In the genomic region with DNA sequence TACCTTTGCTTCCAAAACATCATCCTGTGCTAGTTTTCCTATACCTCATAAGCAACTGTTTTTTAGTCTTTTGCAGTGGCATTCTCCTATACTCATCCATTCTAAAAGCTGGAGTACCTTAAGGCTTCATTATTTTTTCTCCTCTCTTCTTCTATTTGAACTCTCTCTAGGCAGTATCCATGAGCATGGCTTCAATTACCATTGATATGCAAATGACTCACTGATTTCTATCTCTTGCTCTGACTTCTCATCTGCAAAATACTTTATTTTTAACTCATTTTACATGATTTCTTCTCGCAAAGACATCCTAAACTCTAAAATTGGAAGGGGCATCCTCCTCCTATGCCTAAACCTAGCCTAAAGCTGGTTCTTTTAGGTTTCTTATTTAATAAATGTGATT, we compare ENCODE assay signal across 28 cellular contexts.
"Had no signal": no experiment of that assay in that cellular context is flagged by ENCODE, and none has a peak within 500 bp of the region (broad histone marks: within the 10 kb centered on the region; RNA-seq: fewer than 3 reads in every experiment).

No MANE protein-coding gene starts in this region.

- H3K4me3 ChIP-seq: ascending aorta, breast epithelium, cardiac muscle cell, colonic mucosa, esophagus squamous epithelium, gastroesophageal sphincter had no signal

- FAIRE-seq: endometrium, endothelial cell of umbilical vein had no signal

- H3K36me3 ChIP-seq: ascending aorta, breast epithelium, cardiac muscle cell, colonic mucosa, esophagus squamous epithelium, gastroesophageal sphincter had no signal

- H3K4me1 ChIP-seq: ascending aorta, breast epithelium, colonic mucosa, esophagus squamous epithelium, gastroesophageal sphincter had no signal

- H3K27ac ChIP-seq: ascending aorta, breast epithelium, cardiac muscle cell, colonic mucosa, epithelial cell of prostate, esophagus squamous epithelium, gastroesophageal sphincter had no signal

- DNase-seq: activated CD4-positive, alpha-beta T cell treated with anti-CD3 and anti-CD28 coated beads for 1 hour; activated CD4-positive, alpha-beta T cell treated with anti-CD3 and anti-CD28 coated beads for 4 hours; activated CD4-positive, alpha-beta T cell treated with anti-CD3 and anti-CD28 coated beads, Interleukin-2, amount 50 U/mL, for 1 hour; activated CD4-positive, alpha-beta T cell treated with anti-CD3 and anti-CD28 coated beads, Interleukin-2, amount 50 U/mL, for 48 hours; activated CD8-positive, alpha-beta memory T cell treated with anti-CD3 and anti-CD28 coated beads for 24 hours; activated CD8-positive, alpha-beta T cell treated with anti-CD3 and anti-CD28 coated beads for 36 hours; activated effector memory CD4-positive, alpha-beta T cell treated with Interleukin-2 at 50 U/mL for 16 hours; activated gamma-delta T cell treated with Interleukin-2 at 50 U/mL for 16 hours; activated naive CD4-positive, alpha-beta T cell treated with Interleukin-2 at 50 U/mL for 16 hours; activated naive CD8-positive, alpha-beta T cell treated with anti-CD3 and anti-CD28 coated beads for 36 hours; activated naive CD8-positive, alpha-beta T cell treated with anti-CD3 and anti-CD28 coated beads, Interleukin-2, amount 50 U/mL, for 24 hours; activated T-cell treated with anti-CD3 and anti-CD28 coated beads, Interleukin-2, amount 50 U/mL, for 4 hours; central memory CD4-positive, alpha-beta T cell; cerebellar nuclear complex; colonic mucosa; effector CD8-positive, alpha-beta T cell; esophagus squamous epithelium; foreskin melanocyte; head of caudate nucleus; hippocampal formation; T-helper 2 cell had no signal

- H3K27me3 ChIP-seq: ascending aorta, breast epithelium, cardiac muscle cell, colonic mucosa, esophagus squamous epithelium, gastroesophageal sphincter had no signal

- H3K9me3 ChIP-seq: ascending aorta, breast epithelium, colonic mucosa, esophagus squamous epithelium, gastroesophageal sphincter had no signal
